In the genomic region with DNA sequence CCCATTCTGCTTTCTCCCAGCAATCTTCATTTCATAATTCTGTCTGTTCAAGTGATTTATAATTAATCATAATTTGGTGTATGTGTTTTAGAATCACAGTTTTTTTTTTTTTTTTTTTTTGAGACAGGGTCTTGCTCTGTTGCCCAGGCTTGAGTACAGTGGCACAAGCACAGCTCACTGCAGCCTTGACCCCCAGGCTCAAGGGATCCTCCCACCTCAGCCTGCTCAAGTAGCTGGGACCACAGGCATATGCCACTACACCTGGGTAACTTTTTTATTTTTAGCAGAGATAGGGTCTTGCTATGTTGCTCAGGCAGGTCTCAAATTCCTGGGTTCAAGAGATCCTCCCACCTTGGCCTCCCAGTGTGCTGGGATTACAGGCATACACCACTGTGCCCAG, we compare ENCODE assay signal across 9 cellular contexts. TPM values are rescaled to one million over a fixed set of nuclear protein-coding genes. Genes with fewer than 3 reads are reported as not detected.
"Had no signal": no experiment of that assay in that cellular context is flagged by ENCODE, and none has a peak within 500 bp of the region (broad histone marks: within the 10 kb centered on the region; RNA-seq: fewer than 3 reads in every experiment).

No MANE protein-coding gene starts in this region.

- DNase-seq: IMR-90, KBM-7, KG1 had no signal

- H3K9ac ChIP-seq: KMS-11 had no signal

- FAIRE-seq: HTR-8/SVneo had no signal

- H3K27ac Mint-ChIP-seq: IgD-negative memory B cell had no signal

- H3K27me3 Mint-ChIP-seq: IgD-negative memory B cell had no signal

- H3K27ac ChIP-seq: HL-60, KMS-11 had no signal

- H3K4me2 ChIP-seq: KMS-11 had no signal

RNA-seq across cellular contexts. Expression of gene PLA2G12B, which starts 49.2 kb away (rescaled TPM):
- total RNA-seq: HT-29, HT1080, IMR-90 had no signal
- polyA plus RNA-seq: IgD-negative memory B cell, IMR-90 had no signal
